28 cellular contexts compared by ENCODE assay signal in the genomic region with DNA sequence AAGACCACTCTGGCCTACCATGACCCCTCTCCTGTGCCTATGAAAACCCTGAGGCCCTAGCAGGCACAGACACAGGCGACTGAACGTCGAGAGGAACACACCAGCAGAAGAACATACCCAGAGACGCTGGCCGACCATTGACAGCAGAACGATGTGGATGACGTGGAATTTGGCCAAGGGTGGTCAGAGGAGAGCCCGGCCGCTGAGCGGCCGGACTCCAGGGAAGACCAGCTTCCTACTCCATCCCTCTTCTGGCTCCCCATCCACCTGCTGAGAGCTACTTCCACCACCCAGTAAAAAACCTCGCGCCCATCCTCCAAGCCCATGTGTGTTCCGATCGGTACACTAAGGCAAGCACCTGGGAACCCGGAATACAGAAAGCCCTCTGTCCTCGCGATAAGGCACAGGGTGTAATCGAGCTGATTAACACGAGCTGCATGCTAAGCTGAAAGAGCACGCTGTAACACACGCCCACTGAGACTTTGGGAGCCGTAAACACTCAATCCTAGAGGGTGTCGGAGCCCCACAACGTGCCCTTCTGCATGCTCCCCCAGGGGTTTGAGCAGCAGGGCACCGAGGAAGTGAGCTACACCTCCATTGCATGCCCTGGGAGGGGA.
"Had no signal": no experiment of that assay in that cellular context is flagged by ENCODE, and none has a peak within 500 bp of the region (broad histone marks: within the 10 kb centered on the region; RNA-seq: fewer than 3 reads in every experiment).

No MANE protein-coding gene starts in this region.

- ATAC-seq: activated CD8-positive, alpha-beta memory T cell treated with anti-CD3 and anti-CD28 coated beads, Interleukin-2, amount 10 ng/mL, durations not matched to agents 7 days and 5 days; Panc1; Right ventricle myocardium inferior had no signal

- H3K4me3 Mint-ChIP-seq: activated B cell treated with CpG ODN at 0.5 μM for 24 hours; activated CD4-positive, alpha-beta T cell treated with anti-CD3 and anti-CD28 coated beads, Interleukin-2, amount 10 ng/mL, durations not matched to agents 24 days and 14 days; activated CD8-positive, alpha-beta memory T cell treated with anti-CD3 and anti-CD28 coated beads, Interleukin-2, amount 10 ng/mL, durations not matched to agents 7 days and 5 days; activated naive CD8-positive, alpha-beta T cell; activated T-cell treated with anti-CD3 and anti-CD28 coated beads, Interleukin-2, amount 50 U/mL, for 24 hours; activated T-helper 1 cell treated with anti-CD3 and anti-CD28 coated beads, Interleukin-12 subunit alpha, Interleukin-12 subunit beta, Interleukin-2, Interleukin-4 antibody, amounts not matched to agents 30 ng/mL and 10 ng/mL and 1 ng/mL, durations not matched to agents 14 hours and 24 hours and 36 hours; brain had no signal

- H3K36me3 ChIP-seq: cardiac muscle cell had no signal

- H3K27ac Mint-ChIP-seq: activated B cell treated with CpG ODN at 0.5 μM for 24 hours; activated CD4-positive, alpha-beta T cell treated with anti-CD3 and anti-CD28 coated beads, Interleukin-2, amount 10 ng/mL, durations not matched to agents 24 days and 14 days; activated CD8-positive, alpha-beta memory T cell treated with anti-CD3 and anti-CD28 coated beads, Interleukin-2, amount 10 ng/mL, durations not matched to agents 7 days and 5 days; activated naive CD8-positive, alpha-beta T cell; activated T-cell treated with anti-CD3 and anti-CD28 coated beads, Interleukin-2, amount 50 U/mL, for 24 hours; activated T-helper 1 cell treated with anti-CD3 and anti-CD28 coated beads, Interleukin-12 subunit alpha, Interleukin-12 subunit beta, Interleukin-2, Interleukin-4 antibody, amounts not matched to agents 30 ng/mL and 10 ng/mL and 1 ng/mL, durations not matched to agents 14 hours and 24 hours and 36 hours; brain had no signal

- H3K4me1 Mint-ChIP-seq: activated B cell treated with CpG ODN at 0.5 μM for 24 hours; activated CD4-positive, alpha-beta T cell treated with anti-CD3 and anti-CD28 coated beads, Interleukin-2, amount 10 ng/mL, durations not matched to agents 24 days and 14 days; activated CD8-positive, alpha-beta memory T cell treated with anti-CD3 and anti-CD28 coated beads, Interleukin-2, amount 10 ng/mL, durations not matched to agents 7 days and 5 days; brain had no signal

- H3K27me3 Mint-ChIP-seq: activated B cell treated with CpG ODN at 0.5 μM for 24 hours; activated CD4-positive, alpha-beta T cell treated with anti-CD3 and anti-CD28 coated beads, Interleukin-2, amount 10 ng/mL, durations not matched to agents 24 days and 14 days; activated CD8-positive, alpha-beta memory T cell treated with anti-CD3 and anti-CD28 coated beads, Interleukin-2, amount 10 ng/mL, durations not matched to agents 7 days and 5 days; activated naive CD8-positive, alpha-beta T cell; activated T-cell treated with anti-CD3 and anti-CD28 coated beads, Interleukin-2, amount 50 U/mL, for 24 hours had no signal

- H3K27ac ChIP-seq: cardiac muscle cell, SK-N-MC had no signal

- H3K4me3 ChIP-seq: cardiac muscle cell, SK-N-MC had no signal

- H3K36me3 Mint-ChIP-seq: activated CD8-positive, alpha-beta memory T cell treated with anti-CD3 and anti-CD28 coated beads, Interleukin-2, amount 10 ng/mL, durations not matched to agents 7 days and 5 days; activated naive CD8-positive, alpha-beta T cell; brain had no signal

- H3K27me3 ChIP-seq: cardiac muscle cell had no signal

- DNase-seq: activated B cell treated with CpG ODN at 0.5 μM for 24 hours; activated CD4-positive, alpha-beta T cell treated with anti-CD3 and anti-CD28 coated beads for 1 hour; activated CD4-positive, alpha-beta T cell treated with anti-CD3 and anti-CD28 coated beads, Interleukin-2, amount 10 ng/mL, durations not matched to agents 24 days and 14 days; activated CD4-positive, alpha-beta T cell treated with anti-CD3 and anti-CD28 coated beads, Interleukin-2, amount 50 U/mL, for 48 hours; activated CD8-positive, alpha-beta memory T cell treated with anti-CD3 and anti-CD28 coated beads, Interleukin-2, amount 10 ng/mL, durations not matched to agents 7 days and 5 days; activated effector memory CD4-positive, alpha-beta T cell treated with anti-CD3 and anti-CD28 coated beads, Interleukin-2, amount 50 U/mL, for 16 hours; activated naive CD4-positive, alpha-beta T cell treated with Interleukin-2 at 50 U/mL for 16 hours; activated T-cell treated with anti-CD3 and anti-CD28 coated beads, Interleukin-2, amount 50 U/mL, for 24 hours; amygdala; Karpas-422; MM.1S; NCI-H1105 treated with DMSO at 0.1 percent for 48 hours; NCI-H1436 treated with DMSO at 0.1 percent for 48 hours; NCI-H2029; NCI-H345; NCI-H510A; NCI-H526 treated with DMSO at 0.1 percent for 48 hours; NCI-H82; RPMI8226; T-helper 1 cell had no signal

- FAIRE-seq: astrocyte had no signal
